Comparison of ENCODE assay signal across 23 cellular contexts in the genomic region with DNA sequence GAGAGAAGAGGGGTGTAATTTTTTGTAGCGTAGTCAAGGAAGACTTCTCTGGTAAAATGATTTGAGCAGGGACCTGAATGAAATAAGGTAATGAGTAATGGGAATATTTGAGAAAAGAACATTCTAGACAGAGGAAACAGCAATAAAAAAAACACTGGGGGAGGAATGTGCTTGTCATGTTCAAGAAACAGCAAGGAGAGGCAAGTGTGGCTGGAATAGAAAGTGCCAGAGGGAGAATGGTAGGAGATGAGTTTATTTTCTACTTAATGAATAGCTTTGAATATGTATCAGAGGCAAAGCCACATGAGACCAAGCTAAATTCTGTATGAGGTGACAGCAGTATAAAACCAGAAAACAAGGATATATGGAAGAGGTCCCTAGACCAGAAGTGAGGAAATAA.
DNase-seq lines count a peak whose midpoint lies in the region; ATAC-seq, FAIRE-seq and TF ChIP-seq lines count a peak whose summit lies in the region.
"Had no signal": no experiment of that assay in that cellular context is flagged by ENCODE, and none has a peak within 500 bp of the region (broad histone marks: within the 10 kb centered on the region; RNA-seq: fewer than 3 reads in every experiment).

No MANE protein-coding gene starts in this region.

- TF ChIP-seq CTCF in epithelial cell of esophagus (IDR thresholded peaks at IDR 0.05; ENCODE audit: insufficient read depth, low read depth, low read length, missing control alignments) (no peak), osteocyte (IDR thresholded peaks at IDR 0.05) (no peak)

- H3K4me3 ChIP-seq in epithelial cell of esophagus (ENCODE audit: low read length): no peak overlapping the region
- H3K4me3 ChIP-seq: cardiac muscle cell, gastrocnemius medialis, SJSA1, stomach had no signal

- H3K4me1 Mint-ChIP-seq in osteocyte (ENCODE audit: unreplicated experiment): peaks cover 10% of the 10 kb centered on the region

- H3K9me3 Mint-ChIP-seq in osteocyte (ENCODE audit: unreplicated experiment): no peaks in the 10 kb centered on the region
- H3K9me3 Mint-ChIP-seq: HFFc6 had no signal

- H3K27me3 Mint-ChIP-seq in osteocyte (ENCODE audit: unreplicated experiment): no peaks in the 10 kb centered on the region
- H3K27me3 Mint-ChIP-seq: T-helper 17 cell had no signal

- FAIRE-seq in GM18507 (lab: Jason Lieb, UNC): peak; percentile 59

- no peaks in the 10 kb centered on the region for H3K36me3 Mint-ChIP-seq in osteocyte (ENCODE audit: unreplicated experiment)

- ATAC-seq in GM21423 (IDR thresholded peaks at IDR 0.05; ENCODE audit: unreplicated experiment) (no peak), HG03442 (IDR thresholded peaks at IDR 0.05; ENCODE audit: unreplicated experiment) (no peak)
- ATAC-seq: gastrocnemius medialis, left cardiac atrium, Panc1, T-helper 17 cell had no signal

- DNase-seq in GM18507 (ENCODE audit: extremely low spot score, insufficient read length, low read depth) (no peak), OCI-M1 (lab: John Stamatoyannopoulos, UW) (peak; percentile 72), epithelial cell of esophagus (ENCODE audit: low read depth) (peak; percentile 18), osteocyte (ENCODE audit: extremely low spot score, unreplicated experiment) (no peak), NCI-H446 (lab: John Stamatoyannopoulos, UW) (no peak)
- DNase-seq: activated CD4-positive, alpha-beta T cell treated with anti-CD3 and anti-CD28 coated beads, Interleukin-2, amount 50 U/mL, for 48 hours; activated effector memory CD4-positive, alpha-beta T cell treated with Interleukin-2 at 50 U/mL for 16 hours; BE2C; COR-L47; dorsolateral prefrontal cortex; gastrocnemius medialis; HFFc6; left cardiac atrium; mesendoderm; stimulated activated CD4-positive, alpha-beta T cell treated with anti-CD3 and anti-CD28 coated beads, Interleukin-4, amount 100 ng/mL, for 24 hours; stomach; T-helper 17 cell; trophoblast cell had no signal

- peak overlapping the region; percentile 48 for H3K27ac Mint-ChIP-seq in osteocyte (ENCODE audit: unreplicated experiment)
- H3K27ac Mint-ChIP-seq: HFFc6, T-helper 17 cell had no signal

- peak overlapping the region; percentile 11 for H3K4me3 Mint-ChIP-seq in osteocyte (ENCODE audit: unreplicated experiment)
- H3K4me3 Mint-ChIP-seq: HFFc6, T-helper 17 cell had no signal

Comparison
In these comparisons a context has a peak if more than half of its experiments do, and no peak if none do; other contexts are left out.
1. DNase-seq: peak in OCI-M1 (single experiment) and epithelial cell of esophagus (single experiment); none in GM18507 (single experiment), osteocyte (single experiment) and NCI-H446 (0 of 2).